8 cellular contexts compared by ENCODE assay signal in the genomic region with DNA sequence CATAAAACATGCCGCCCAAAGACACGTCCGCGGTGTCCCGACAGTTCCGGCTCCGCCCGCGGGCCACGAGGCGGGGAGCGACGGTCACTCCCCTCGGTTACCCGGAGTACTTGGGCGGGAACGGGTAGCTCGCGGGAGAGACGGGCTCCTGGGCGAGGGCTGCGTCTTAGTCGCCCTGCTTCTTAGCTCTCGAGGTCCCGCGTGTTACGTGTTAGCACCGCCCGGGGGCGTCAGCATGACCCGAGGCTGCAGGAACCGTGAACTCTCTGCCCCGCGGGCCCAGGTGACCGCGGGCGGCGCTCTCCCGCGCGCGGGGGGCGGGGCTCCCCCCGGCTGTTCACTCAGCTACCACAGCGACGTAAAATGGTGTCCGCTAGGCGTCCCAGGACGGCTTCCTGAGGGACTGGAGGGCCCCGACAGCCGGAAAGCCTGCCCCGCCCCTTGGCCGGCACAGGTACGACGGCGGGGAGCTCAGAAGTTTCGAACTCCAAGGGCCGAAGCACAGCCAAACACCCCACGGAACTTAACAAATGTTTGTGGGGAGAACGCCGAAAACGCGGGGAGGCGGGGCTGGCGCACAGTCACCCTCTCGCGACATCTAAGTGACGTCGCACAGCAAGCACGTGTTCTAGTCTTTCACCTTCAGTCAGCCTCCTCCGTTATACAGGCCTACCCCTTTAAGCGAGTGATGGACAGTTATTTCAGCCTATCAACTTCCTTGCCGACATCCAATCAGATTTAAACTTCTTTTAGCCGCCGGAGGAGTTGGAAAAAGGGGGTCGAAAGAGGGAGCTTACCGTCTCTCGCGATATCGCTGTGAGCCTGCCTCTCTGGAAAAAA. TPM values are rescaled to one million over a fixed set of nuclear protein-coding genes. Genes with fewer than 3 reads are reported as not detected.
DNase-seq lines count a peak whose midpoint lies in the region; ATAC-seq and TF ChIP-seq lines count a peak whose summit lies in the region.

No MANE protein-coding gene starts in this region.

- H3K4me3 Mint-ChIP-seq in activated T-cell treated with anti-CD3 and anti-CD28 coated beads, Interleukin-2, amount 50 U/mL, for 24 hours: no peak overlapping the region
- no peak overlapping the region for H3K4me3 Mint-ChIP-seq in naive B cell
- H3K4me3 Mint-ChIP-seq in stimulated activated memory B cell treated with anti-CD40 and anti-IgM and Interleukin-4, amounts not matched to agents 10 μg/mL and 1 μg/mL and 100 μg/mL, for 72 hours: no peak overlapping the region

- ATAC-seq in GM21717 (IDR thresholded peaks at IDR 0.05; ENCODE audit: unreplicated experiment): peak; percentile 62
- ATAC-seq in naive B cell (ENCODE audit: low read depth in 2 of 2): peak; percentile 71 to 72
- ATAC-seq in stimulated activated memory B cell treated with anti-CD40 and anti-IgM and Interleukin-4, amounts not matched to agents 10 μg/mL and 1 μg/mL and 100 μg/mL, for 72 hours: peak; percentile 90

- no peak for TF ChIP-seq EP300 in esophagus muscularis mucosa (IDR thresholded peaks at IDR 0.05)

- intact Hi-C loops in esophagus muscularis mucosa (cut with DNase I): no loop called here

- H3K4me1 ChIP-seq in esophagus muscularis mucosa: peaks cover 39 to 46% (median 43%) of the 10 kb centered on the region in 4 donors

- H3K9me3 Mint-ChIP-seq in activated T-cell treated with anti-CD3 and anti-CD28 coated beads, Interleukin-2, amount 50 U/mL, for 24 hours: no peaks in the 10 kb centered on the region
- no peaks in the 10 kb centered on the region for H3K9me3 Mint-ChIP-seq in naive B cell
- H3K9me3 Mint-ChIP-seq in stimulated activated memory B cell treated with anti-CD40 and anti-IgM and Interleukin-4, amounts not matched to agents 10 μg/mL and 1 μg/mL and 100 μg/mL, for 72 hours: no peaks in the 10 kb centered on the region

- H3K27ac Mint-ChIP-seq in activated T-cell treated with anti-CD3 and anti-CD28 coated beads, Interleukin-2, amount 50 U/mL, for 24 hours: no peak overlapping the region
- peak overlapping the region in 2 of 6 donors; percentile 97 to 98 for H3K27ac Mint-ChIP-seq in naive B cell
- no peak overlapping the region for H3K27ac Mint-ChIP-seq in stimulated activated memory B cell treated with anti-CD40 and anti-IgM and Interleukin-4, amounts not matched to agents 10 μg/mL and 1 μg/mL and 100 μg/mL, for 72 hours

- TF ChIP-seq CTCF in esophagus muscularis mucosa (IDR thresholded peaks at IDR 0.05): peak; percentile 36 to 60 (median 58)

- H3K9me3 ChIP-seq in esophagus muscularis mucosa: no peaks in the 10 kb centered on the region

- H3K27me3 Mint-ChIP-seq in activated T-cell treated with anti-CD3 and anti-CD28 coated beads, Interleukin-2, amount 50 U/mL, for 24 hours: no peaks in the 10 kb centered on the region
- H3K27me3 Mint-ChIP-seq in naive B cell: no peaks in the 10 kb centered on the region
- no peaks in the 10 kb centered on the region for H3K27me3 Mint-ChIP-seq in stimulated activated memory B cell treated with anti-CD40 and anti-IgM and Interleukin-4, amounts not matched to agents 10 μg/mL and 1 μg/mL and 100 μg/mL, for 72 hours

- in situ Hi-C loops in KBM-7 (cut with MboI; ENCODE audit: low pct_unique_long_range_greater_than_20kb, low sequenced_read_pairs): no loop called here

- peaks cover 9% of the 10 kb centered on the region for H3K36me3 Mint-ChIP-seq in activated T-cell treated with anti-CD3 and anti-CD28 coated beads, Interleukin-2, amount 50 U/mL, for 24 hours (ENCODE audit: low read depth)
- H3K36me3 Mint-ChIP-seq in naive B cell: no peaks in the 10 kb centered on the region
- H3K36me3 Mint-ChIP-seq in stimulated activated memory B cell treated with anti-CD40 and anti-IgM and Interleukin-4, amounts not matched to agents 10 μg/mL and 1 μg/mL and 100 μg/mL, for 72 hours: peaks cover 34% of the 10 kb centered on the region

- TF ChIP-seq POLR2A in esophagus muscularis mucosa (IDR thresholded peaks at IDR 0.05; ENCODE audit: low read depth): peak; percentile 51

- H3K4me1 Mint-ChIP-seq in activated T-cell treated with anti-CD3 and anti-CD28 coated beads, Interleukin-2, amount 50 U/mL, for 24 hours (ENCODE audit: low read depth): peaks cover 54% of the 10 kb centered on the region
- peaks cover 29 to 43% (median 39%) of the 10 kb centered on the region in 3 donors for H3K4me1 Mint-ChIP-seq in naive B cell
- peaks cover 43% of the 10 kb centered on the region for H3K4me1 Mint-ChIP-seq in stimulated activated memory B cell treated with anti-CD40 and anti-IgM and Interleukin-4, amounts not matched to agents 10 μg/mL and 1 μg/mL and 100 μg/mL, for 72 hours

- WGBS in esophagus muscularis mucosa: 0% methylated on average over 36 of the region's 80 CpGs

- peaks cover 0 to 27% (median 20%) of the 10 kb centered on the region in 4 donors for H3K36me3 ChIP-seq in esophagus muscularis mucosa

- peak; percentile 100 for DNase-seq in DMS153 (lab: John Stamatoyannopoulos, UW)
- peak; percentile 100 for DNase-seq in KBM-7
- DNase-seq in OCI-M2 (lab: John Stamatoyannopoulos, UW; ENCODE audit: unreplicated experiment): peak; percentile 98
- peak; percentile 95 for DNase-seq in activated T-cell treated with anti-CD3 and anti-CD28 coated beads, Interleukin-2, amount 50 U/mL, for 24 hours
- DNase-seq in esophagus muscularis mucosa (ENCODE audit: extremely low spot score): peak; percentile 100
- DNase-seq in naive B cell: peak; percentile 98

- peak overlapping the region; percentile 80 to 93 (median 90) for H3K4me3 ChIP-seq in esophagus muscularis mucosa

- H3K27me3 ChIP-seq in esophagus muscularis mucosa: no peaks in the 10 kb centered on the region

- peak overlapping the region; percentile 94 to 98 (median 96) for H3K27ac ChIP-seq in esophagus muscularis mucosa (replicated peaks in 1 of 4)

RNA-seq across cellular contexts. Expression of a gene that starts 0.8 kb away (rescaled TPM):
- total RNA-seq in esophagus muscularis mucosa: 10 to 100 TPM; 20.6 to 26.6 (median 24.2) TPM
- polyA plus RNA-seq in naive B cell (ENCODE audit: low read depth in 6 of 6): 10 to 100 TPM; 13.2 to 23.1 (median 17.4) TPM

RNA-seq across cellular contexts. Expression of a gene that starts 52.4 kb away (rescaled TPM):
- 1 to 10 TPM; 5.8 to 8.8 (median 8.4) TPM for total RNA-seq in esophagus muscularis mucosa
- polyA plus RNA-seq in naive B cell (ENCODE audit: low read depth in 6 of 6): 1 to 10 TPM in 4 of 6 donors, under 1 TPM in 1, not detected in 1; 0.77 to 1.9 (median 1.2) TPM

Comparison
In these comparisons a context has a peak if more than half of its experiments do, and no peak if none do; other contexts are left out.
1. Peak in every context shown above with its lines: DNase-seq, ATAC-seq, H3K4me3 ChIP-seq and H3K27ac ChIP-seq.